In the genomic region with DNA sequence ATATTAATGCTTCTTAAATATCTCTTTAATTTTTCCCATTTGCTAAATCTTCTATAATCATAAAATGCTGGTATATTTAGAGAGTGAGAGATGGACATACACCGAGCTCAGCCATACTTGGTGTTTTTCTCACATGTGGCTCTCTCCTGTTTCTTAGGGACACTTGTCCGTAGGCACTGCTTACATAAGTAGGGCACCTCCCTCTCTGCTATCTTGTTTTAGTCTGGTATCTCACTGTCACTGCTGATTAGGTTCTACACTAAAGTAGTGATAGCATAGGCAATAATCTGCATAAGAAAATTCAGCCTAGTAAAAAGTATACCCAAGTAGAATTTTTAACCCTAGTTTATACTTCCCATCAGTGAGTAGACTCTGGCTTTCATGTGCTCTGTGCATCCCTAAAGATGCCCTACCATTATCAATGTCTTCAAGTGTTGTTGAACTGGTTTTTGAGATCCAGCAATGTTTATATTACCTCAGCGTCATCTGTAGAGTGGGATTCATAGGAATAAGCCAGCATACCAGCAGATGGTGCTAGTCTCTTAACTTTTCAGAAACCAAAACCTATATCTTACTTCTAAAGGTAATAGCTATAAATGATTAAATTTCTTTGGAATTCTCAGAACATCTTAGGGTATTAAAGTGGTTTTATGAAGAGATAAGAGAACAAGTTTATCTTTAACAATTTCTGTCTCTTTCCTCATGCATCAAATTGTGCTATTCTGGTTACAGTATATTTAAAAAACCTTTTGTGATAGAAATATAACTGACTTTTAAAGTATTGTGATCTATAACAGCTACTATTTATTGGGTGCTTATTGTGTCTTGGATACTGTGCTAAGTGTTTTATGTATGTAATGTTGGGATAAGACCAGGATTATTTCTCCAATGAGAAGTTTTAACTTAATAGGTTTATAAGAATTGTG, we compare ENCODE assay signal across 8 cellular contexts. TPM values are rescaled to one million over a fixed set of nuclear protein-coding genes. Genes with fewer than 3 reads are reported as not detected.
A peak's percentile ranks its signal among the peaks of the same experiment; 100 is the strongest.
DNase-seq lines count a peak whose midpoint lies in the region; ATAC-seq and TF ChIP-seq lines count a peak whose summit lies in the region.

No MANE protein-coding gene starts in this region.

- no peaks in the 10 kb centered on the region for H3K27me3 Mint-ChIP-seq in type B pancreatic cell

- H3K36me3 Mint-ChIP-seq in type B pancreatic cell: peaks cover 6% of the 10 kb centered on the region

- H3K27ac Mint-ChIP-seq in type B pancreatic cell: peak overlapping the region; percentile 22

- H3K4me3 ChIP-seq in astrocyte of the cerebellum (ENCODE audit: low read depth, low read length): no peak overlapping the region

- DNase-seq in AG08396 (ENCODE audit: low spot score) (peak; percentile 29), NCI-H1105 treated with DMSO at 0.1 percent for 48 hours (lab: John Stamatoyannopoulos, UW) (peak; percentile 57), astrocyte of the cerebellum (ENCODE audit: low read depth) (peak; percentile 50), iris pigment epithelial cell (ENCODE audit: low read depth) (peak; percentile 70), type B pancreatic cell (ENCODE audit: extremely low spot score, unreplicated experiment) (no peak), SKM-1 treated with dmso at 0.1 percent for 144 hours (lab: John Stamatoyannopoulos, UW; ENCODE audit: unreplicated experiment) (no peak)

- no peaks in the 10 kb centered on the region for H3K9me3 Mint-ChIP-seq in type B pancreatic cell

- peak; percentile 53 for TF ChIP-seq CTCF in GM12874 (IDR thresholded peaks at IDR 0.05; ENCODE audit: insufficient read depth, low read depth, low read length)
- TF ChIP-seq CTCF in astrocyte of the cerebellum (IDR thresholded peaks at IDR 0.05; ENCODE audit: low read depth, low read length, missing control alignments): peak; percentile 72
- peak; percentile 70 for TF ChIP-seq CTCF in type B pancreatic cell (conservative IDR thresholded peaks at IDR 0.05)

- in situ Hi-C loops in astrocyte of the cerebellum (cut with HindIII; ENCODE audit: low sequenced_read_pairs): no loop called here

- no peak overlapping the region for H3K4me3 Mint-ChIP-seq in type B pancreatic cell

- no peak for ATAC-seq in HG02571 (IDR thresholded peaks at IDR 0.05; ENCODE audit: unreplicated experiment)

- peaks cover 11% of the 10 kb centered on the region for H3K4me1 Mint-ChIP-seq in type B pancreatic cell (ENCODE audit: unreplicated experiment)

RNA-seq across cellular contexts. Expression of a gene that starts 32.9 kb away (rescaled TPM):
- 35.9 and 49.7 TPM in 2 replicates for total RNA-seq in type B pancreatic cell (ENCODE audit: low replicate concordance)

Comparison
In these comparisons a context has a peak if more than half of its experiments do, and no peak if none do; other contexts are left out.
1. DNase-seq: peak in AG08396 (single experiment), NCI-H1105 treated with DMSO at 0.1 percent for 48 hours (single experiment), astrocyte of the cerebellum (single experiment) and iris pigment epithelial cell (single experiment); none in type B pancreatic cell (single experiment) and SKM-1 treated with dmso at 0.1 percent for 144 hours (single experiment).
2. Peak in every context shown above with its lines, with median percentiles within 50 percentile points of each other: CTCF ChIP-seq.